Comparison of ENCODE assay signal across 19 cellular contexts in the genomic region with DNA sequence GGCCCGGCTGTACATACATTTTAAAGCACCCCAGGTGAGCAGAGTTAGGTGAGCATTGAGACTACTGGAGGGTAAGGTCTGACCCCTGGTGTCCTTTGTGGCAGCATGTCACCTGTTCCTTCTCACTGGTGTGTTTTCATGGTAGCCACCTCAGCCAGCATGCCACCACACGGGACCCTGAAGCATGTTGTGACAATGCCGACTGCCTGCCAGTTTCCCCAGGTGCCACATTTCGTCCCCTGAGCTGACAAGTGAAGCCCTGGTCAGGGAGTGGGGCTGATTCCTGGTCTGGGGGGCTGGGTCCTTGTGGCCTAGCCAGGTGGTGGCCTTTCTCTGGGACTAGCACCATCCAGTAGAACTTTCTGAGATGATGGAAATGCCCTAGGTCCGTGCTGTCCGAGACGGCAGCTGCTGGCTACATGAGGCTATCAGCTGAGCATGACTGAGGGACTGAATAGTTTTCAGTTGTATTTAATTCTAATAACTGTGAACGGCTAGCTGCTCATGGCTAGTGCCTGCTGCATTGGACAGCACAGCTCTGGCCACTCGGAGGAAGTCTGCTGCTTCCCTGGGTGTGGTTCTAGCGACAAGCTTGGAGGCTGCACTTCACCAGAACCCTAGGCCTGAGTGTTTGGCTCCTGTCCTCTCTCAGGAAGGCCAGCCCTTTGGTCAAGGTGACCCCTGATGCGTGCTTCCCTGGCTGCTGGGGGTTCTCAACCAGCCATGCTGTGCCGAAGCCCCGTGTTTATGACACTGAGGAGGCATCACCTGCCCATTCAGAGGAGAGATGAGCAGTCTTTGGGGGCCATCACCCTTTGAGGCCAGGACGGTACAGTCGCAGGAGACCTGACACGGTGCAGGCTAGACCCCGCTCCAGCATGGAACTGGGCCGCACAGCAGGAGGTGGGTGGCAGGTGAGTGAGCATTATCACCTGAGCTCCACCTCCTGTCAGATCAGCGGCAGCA. TPM values are rescaled to one million over a fixed set of nuclear protein-coding genes. Genes with fewer than 3 reads are reported as not detected.
DNase-seq lines count a peak whose midpoint lies in the region; ATAC-seq and TF ChIP-seq lines count a peak whose summit lies in the region.
"Had no signal": no experiment of that assay in that cellular context is flagged by ENCODE, and none has a peak within 500 bp of the region (broad histone marks: within the 10 kb centered on the region; RNA-seq: fewer than 3 reads in every experiment).

No MANE protein-coding gene starts in this region.

- peak; percentile 4 for DNase-seq in activated CD4-positive, alpha-beta T cell treated with anti-CD3 and anti-CD28 coated beads for 1 hour
- no peak for DNase-seq in activated CD4-positive, alpha-beta T cell treated with anti-CD3 and anti-CD28 coated beads, Interleukin-2, amount 50 U/mL, for 48 hours
- peak; percentile 30 for DNase-seq in activated CD8-positive, alpha-beta memory T cell treated with anti-CD3 and anti-CD28 coated beads, Interleukin-2, amount 10 ng/mL, durations not matched to agents 7 days and 5 days
- peak; percentile 67 for DNase-seq in mesenteric fat pad (ENCODE audit: low spot score)
- peak; percentile 61 for DNase-seq in type B pancreatic cell (ENCODE audit: extremely low spot score, unreplicated experiment)
- DNase-seq in NK-92 (lab: John Stamatoyannopoulos, UW; ENCODE audit: unreplicated experiment): no peak
- DNase-seq in effector CD4-positive, alpha-beta T cell: no peak
- DNase-seq in SKM-1 (lab: John Stamatoyannopoulos, UW; ENCODE audit: unreplicated experiment): no peak
- DNase-seq: activated CD8-positive, alpha-beta T cell treated with anti-CD3 and anti-CD28 coated beads, Interleukin-2, amount 10 ng/mL, durations not matched to agents 7 days and 5 days; activated gamma-delta T cell; anterior cingulate cortex; heart right ventricle; NCI-H2081 treated with DMSO at 0.1 percent for 48 hours; NCI-H510A; SHP77 had no signal

- H3K4me3 Mint-ChIP-seq in activated CD8-positive, alpha-beta memory T cell treated with anti-CD3 and anti-CD28 coated beads, Interleukin-2, amount 10 ng/mL, durations not matched to agents 7 days and 5 days: no peak overlapping the region
- no peak overlapping the region for H3K4me3 Mint-ChIP-seq in type B pancreatic cell
- H3K4me3 Mint-ChIP-seq: activated CD8-positive, alpha-beta T cell treated with anti-CD3 and anti-CD28 coated beads, Interleukin-2, amount 10 ng/mL, durations not matched to agents 7 days and 5 days; central memory CD8-positive, alpha-beta T cell; stimulated activated naive CD8-positive, alpha-beta T cell treated with anti-CD3 and anti-CD28 coated beads, Interleukin-15, Interleukin-2, amounts not matched to agents 100 ng/mL and 50 ng/mL, for 24 hours; T-cell had no signal

- no peak for ATAC-seq in activated CD8-positive, alpha-beta memory T cell treated with anti-CD3 and anti-CD28 coated beads, Interleukin-2, amount 10 ng/mL, durations not matched to agents 7 days and 5 days
- ATAC-seq: activated CD8-positive, alpha-beta T cell treated with anti-CD3 and anti-CD28 coated beads, Interleukin-2, amount 10 ng/mL, durations not matched to agents 7 days and 5 days; heart right ventricle; right cardiac atrium; T-cell had no signal

- H3K36me3 Mint-ChIP-seq in activated CD8-positive, alpha-beta memory T cell treated with anti-CD3 and anti-CD28 coated beads, Interleukin-2, amount 10 ng/mL, durations not matched to agents 7 days and 5 days: no peaks in the 10 kb centered on the region
- no peaks in the 10 kb centered on the region for H3K36me3 Mint-ChIP-seq in type B pancreatic cell
- H3K36me3 Mint-ChIP-seq: T-cell had no signal

- no peak for TF ChIP-seq CTCF in type B pancreatic cell (conservative IDR thresholded peaks at IDR 0.05)

- H3K4me1 Mint-ChIP-seq in activated CD8-positive, alpha-beta memory T cell treated with anti-CD3 and anti-CD28 coated beads, Interleukin-2, amount 10 ng/mL, durations not matched to agents 7 days and 5 days: no peaks in the 10 kb centered on the region
- no peaks in the 10 kb centered on the region for H3K4me1 Mint-ChIP-seq in type B pancreatic cell (ENCODE audit: unreplicated experiment)
- H3K4me1 Mint-ChIP-seq: central memory CD8-positive, alpha-beta T cell; T-cell had no signal

- H3K9me3 Mint-ChIP-seq in activated CD8-positive, alpha-beta memory T cell treated with anti-CD3 and anti-CD28 coated beads, Interleukin-2, amount 10 ng/mL, durations not matched to agents 7 days and 5 days (ENCODE audit: low read depth): no peaks in the 10 kb centered on the region
- H3K9me3 Mint-ChIP-seq in type B pancreatic cell: no peaks in the 10 kb centered on the region
- H3K9me3 Mint-ChIP-seq: central memory CD8-positive, alpha-beta T cell; stimulated activated naive CD8-positive, alpha-beta T cell treated with anti-CD3 and anti-CD28 coated beads, Interleukin-15, Interleukin-2, amounts not matched to agents 100 ng/mL and 50 ng/mL, for 24 hours; T-cell had no signal

- CTCF ChIA-PET in activated CD8-positive, alpha-beta memory T cell treated with anti-CD3 and anti-CD28 coated beads, Interleukin-2, amount 10 ng/mL, durations not matched to agents 7 days and 5 days (lab: Charles Lee): no interaction called here

- H3K27ac Mint-ChIP-seq in activated CD8-positive, alpha-beta memory T cell treated with anti-CD3 and anti-CD28 coated beads, Interleukin-2, amount 10 ng/mL, durations not matched to agents 7 days and 5 days: no peak overlapping the region
- no peak overlapping the region for H3K27ac Mint-ChIP-seq in type B pancreatic cell
- H3K27ac Mint-ChIP-seq: activated CD8-positive, alpha-beta T cell treated with anti-CD3 and anti-CD28 coated beads, Interleukin-2, amount 10 ng/mL, durations not matched to agents 7 days and 5 days; stimulated activated naive CD8-positive, alpha-beta T cell treated with anti-CD3 and anti-CD28 coated beads, Interleukin-15, Interleukin-2, amounts not matched to agents 100 ng/mL and 50 ng/mL, for 24 hours; T-cell had no signal

- H3K27me3 Mint-ChIP-seq in activated CD8-positive, alpha-beta memory T cell treated with anti-CD3 and anti-CD28 coated beads, Interleukin-2, amount 10 ng/mL, durations not matched to agents 7 days and 5 days: peaks cover 3% of the 10 kb centered on the region
- peaks cover 4% of the 10 kb centered on the region for H3K27me3 Mint-ChIP-seq in type B pancreatic cell
- H3K27me3 Mint-ChIP-seq: stimulated activated naive CD8-positive, alpha-beta T cell treated with anti-CD3 and anti-CD28 coated beads, Interleukin-15, Interleukin-2, amounts not matched to agents 100 ng/mL and 50 ng/mL, for 24 hours had no signal

RNA-seq across cellular contexts. Expression of a gene that starts 3.9 kb away (rescaled TPM):
- not detected for total RNA-seq in activated CD8-positive, alpha-beta memory T cell treated with anti-CD3 and anti-CD28 coated beads, Interleukin-2, amount 10 ng/mL, durations not matched to agents 7 days and 5 days
- total RNA-seq in mesenteric fat pad (not detected), type B pancreatic cell (ENCODE audit: low replicate concordance) (not detected in 2 replicates)
- total RNA-seq: activated CD8-positive, alpha-beta T cell treated with anti-CD3 and anti-CD28 coated beads, Interleukin-2, amount 10 ng/mL, durations not matched to agents 7 days and 5 days; right cardiac atrium; T-cell had no signal

RNA-seq across cellular contexts. Expression of a gene that starts 30.9 kb away (rescaled TPM):
- total RNA-seq in activated CD8-positive, alpha-beta memory T cell treated with anti-CD3 and anti-CD28 coated beads, Interleukin-2, amount 10 ng/mL, durations not matched to agents 7 days and 5 days: not detected
- 2.3 TPM for total RNA-seq in mesenteric fat pad
- total RNA-seq in type B pancreatic cell (ENCODE audit: low replicate concordance): 0.31 and 0.67 TPM in 2 replicates
- total RNA-seq: activated CD8-positive, alpha-beta T cell treated with anti-CD3 and anti-CD28 coated beads, Interleukin-2, amount 10 ng/mL, durations not matched to agents 7 days and 5 days had no signal

RNA-seq across cellular contexts. Expression of a gene that starts 37.3 kb away (rescaled TPM):
- not detected for total RNA-seq in activated CD8-positive, alpha-beta memory T cell treated with anti-CD3 and anti-CD28 coated beads, Interleukin-2, amount 10 ng/mL, durations not matched to agents 7 days and 5 days
- total RNA-seq in mesenteric fat pad: not detected
- total RNA-seq in type B pancreatic cell (ENCODE audit: low replicate concordance): not detected in 2 replicates
- total RNA-seq: heart right ventricle, right cardiac atrium had no signal

Comparison
In these comparisons a context has a peak if more than half of its experiments do, and no peak if none do; other contexts are left out.
1. DNase-seq: peak in activated CD4-positive, alpha-beta T cell treated with anti-CD3 and anti-CD28 coated beads for 1 hour (single experiment), activated CD8-positive, alpha-beta memory T cell treated with anti-CD3 and anti-CD28 coated beads, Interleukin-2, amount 10 ng/mL, durations not matched to agents 7 days and 5 days (single experiment), mesenteric fat pad (single experiment) and type B pancreatic cell (single experiment); none in activated CD4-positive, alpha-beta T cell treated with anti-CD3 and anti-CD28 coated beads, Interleukin-2, amount 50 U/mL, for 48 hours (0 of 2), NK-92 (single experiment), effector CD4-positive, alpha-beta T cell (single experiment) and SKM-1 (single experiment).